ENCODE assay signal across 1 cellular context in the genomic region with DNA sequence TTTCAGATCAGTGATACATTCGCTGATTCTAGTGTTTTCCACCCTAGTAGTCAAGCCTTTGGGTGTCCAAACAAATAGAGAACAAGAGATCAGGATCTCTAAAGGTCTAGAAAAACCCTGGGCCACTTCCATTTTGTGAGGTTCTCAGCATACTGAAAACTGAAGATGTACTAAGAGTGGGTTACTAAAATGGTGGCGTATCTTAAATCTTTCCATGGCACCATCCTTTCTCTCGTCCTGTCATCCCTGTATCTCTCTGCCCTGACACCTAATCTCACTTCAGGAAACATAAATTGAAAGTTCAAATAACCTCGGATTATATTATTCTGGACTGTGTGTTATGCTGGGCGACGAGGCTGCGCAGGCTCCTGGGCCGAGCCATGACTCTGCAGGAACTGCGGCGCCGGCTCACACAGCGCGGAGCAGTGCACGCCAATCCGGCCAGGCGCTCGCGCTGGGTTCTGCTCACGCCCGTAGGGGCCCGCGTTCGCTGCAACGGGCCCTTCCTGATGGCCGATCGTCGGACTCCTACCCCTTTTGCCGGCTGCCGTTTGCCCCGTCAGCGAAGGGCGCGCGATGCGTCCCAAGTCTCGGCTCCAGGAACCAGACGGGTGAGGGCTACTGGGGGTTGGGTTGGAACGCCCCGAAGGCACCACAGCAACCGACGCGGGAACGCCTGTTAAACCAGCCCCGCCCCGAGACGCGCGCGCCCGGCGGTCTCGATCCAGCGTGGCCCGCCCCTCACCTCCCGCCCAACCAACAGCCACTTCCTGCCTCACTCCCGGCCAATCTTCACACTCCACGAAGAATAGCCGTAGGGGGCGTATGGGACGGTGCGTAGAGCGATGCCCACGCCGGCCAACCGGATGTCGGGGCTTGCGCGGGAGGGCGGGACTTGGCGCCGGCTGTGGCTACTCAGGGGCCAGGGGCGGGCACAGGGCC.
TF ChIP-seq lines count a peak whose summit lies in the region.

No MANE protein-coding gene starts in this region.

TF ChIP-seq in HepG2, 621 proteins besides CTCF, POLR2A, EP300 and RAD21 (continued from another document and continues in another):
- TF ChIP-seq, protein P1, sequence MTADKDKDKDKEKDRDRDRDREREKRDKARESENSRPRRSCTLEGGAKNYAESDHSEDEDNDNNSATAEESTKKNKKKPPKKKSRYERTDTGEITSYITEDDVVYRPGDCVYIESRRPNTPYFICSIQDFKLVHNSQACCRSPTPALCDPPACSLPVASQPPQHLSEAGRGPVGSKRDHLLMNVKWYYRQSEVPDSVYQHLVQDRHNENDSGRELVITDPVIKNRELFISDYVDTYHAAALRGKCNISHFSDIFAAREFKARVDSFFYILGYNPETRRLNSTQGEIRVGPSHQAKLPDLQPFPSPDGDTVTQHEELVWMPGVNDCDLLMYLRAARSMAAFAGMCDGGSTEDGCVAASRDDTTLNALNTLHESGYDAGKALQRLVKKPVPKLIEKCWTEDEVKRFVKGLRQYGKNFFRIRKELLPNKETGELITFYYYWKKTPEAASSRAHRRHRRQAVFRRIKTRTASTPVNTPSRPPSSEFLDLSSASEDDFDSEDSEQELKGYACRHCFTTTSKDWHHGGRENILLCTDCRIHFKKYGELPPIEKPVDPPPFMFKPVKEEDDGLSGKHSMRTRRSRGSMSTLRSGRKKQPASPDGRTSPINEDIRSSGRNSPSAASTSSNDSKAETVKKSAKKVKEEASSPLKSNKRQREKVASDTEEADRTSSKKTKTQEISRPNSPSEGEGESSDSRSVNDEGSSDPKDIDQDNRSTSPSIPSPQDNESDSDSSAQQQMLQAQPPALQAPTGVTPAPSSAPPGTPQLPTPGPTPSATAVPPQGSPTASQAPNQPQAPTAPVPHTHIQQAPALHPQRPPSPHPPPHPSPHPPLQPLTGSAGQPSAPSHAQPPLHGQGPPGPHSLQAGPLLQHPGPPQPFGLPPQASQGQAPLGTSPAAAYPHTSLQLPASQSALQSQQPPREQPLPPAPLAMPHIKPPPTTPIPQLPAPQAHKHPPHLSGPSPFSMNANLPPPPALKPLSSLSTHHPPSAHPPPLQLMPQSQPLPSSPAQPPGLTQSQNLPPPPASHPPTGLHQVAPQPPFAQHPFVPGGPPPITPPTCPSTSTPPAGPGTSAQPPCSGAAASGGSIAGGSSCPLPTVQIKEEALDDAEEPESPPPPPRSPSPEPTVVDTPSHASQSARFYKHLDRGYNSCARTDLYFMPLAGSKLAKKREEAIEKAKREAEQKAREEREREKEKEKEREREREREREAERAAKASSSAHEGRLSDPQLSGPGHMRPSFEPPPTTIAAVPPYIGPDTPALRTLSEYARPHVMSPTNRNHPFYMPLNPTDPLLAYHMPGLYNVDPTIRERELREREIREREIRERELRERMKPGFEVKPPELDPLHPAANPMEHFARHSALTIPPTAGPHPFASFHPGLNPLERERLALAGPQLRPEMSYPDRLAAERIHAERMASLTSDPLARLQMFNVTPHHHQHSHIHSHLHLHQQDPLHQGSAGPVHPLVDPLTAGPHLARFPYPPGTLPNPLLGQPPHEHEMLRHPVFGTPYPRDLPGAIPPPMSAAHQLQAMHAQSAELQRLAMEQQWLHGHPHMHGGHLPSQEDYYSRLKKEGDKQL (CRISPR knock-in tag; IDR thresholded peaks at IDR 0.05; ENCODE audit: low read depth) = no peak; the same call in none of the 2 replicates
- TF ChIP-seq, protein P2, sequence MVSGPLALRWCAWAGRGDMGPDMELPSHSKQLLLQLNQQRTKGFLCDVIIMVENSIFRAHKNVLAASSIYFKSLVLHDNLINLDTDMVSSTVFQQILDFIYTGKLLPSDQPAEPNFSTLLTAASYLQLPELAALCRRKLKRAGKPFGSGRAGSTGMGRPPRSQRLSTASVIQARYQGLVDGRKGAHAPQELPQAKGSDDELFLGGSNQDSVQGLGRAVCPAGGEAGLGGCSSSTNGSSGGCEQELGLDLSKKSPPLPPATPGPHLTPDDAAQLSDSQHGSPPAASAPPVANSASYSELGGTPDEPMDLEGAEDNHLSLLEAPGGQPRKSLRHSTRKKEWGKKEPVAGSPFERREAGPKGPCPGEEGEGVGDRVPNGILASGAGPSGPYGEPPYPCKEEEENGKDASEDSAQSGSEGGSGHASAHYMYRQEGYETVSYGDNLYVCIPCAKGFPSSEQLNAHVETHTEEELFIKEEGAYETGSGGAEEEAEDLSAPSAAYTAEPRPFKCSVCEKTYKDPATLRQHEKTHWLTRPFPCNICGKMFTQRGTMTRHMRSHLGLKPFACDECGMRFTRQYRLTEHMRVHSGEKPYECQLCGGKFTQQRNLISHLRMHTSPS (CRISPR knock-in tag; IDR thresholded peaks at IDR 0.05; ENCODE audit: low read depth) = no peak
- TF ChIP-seq, protein P3, sequence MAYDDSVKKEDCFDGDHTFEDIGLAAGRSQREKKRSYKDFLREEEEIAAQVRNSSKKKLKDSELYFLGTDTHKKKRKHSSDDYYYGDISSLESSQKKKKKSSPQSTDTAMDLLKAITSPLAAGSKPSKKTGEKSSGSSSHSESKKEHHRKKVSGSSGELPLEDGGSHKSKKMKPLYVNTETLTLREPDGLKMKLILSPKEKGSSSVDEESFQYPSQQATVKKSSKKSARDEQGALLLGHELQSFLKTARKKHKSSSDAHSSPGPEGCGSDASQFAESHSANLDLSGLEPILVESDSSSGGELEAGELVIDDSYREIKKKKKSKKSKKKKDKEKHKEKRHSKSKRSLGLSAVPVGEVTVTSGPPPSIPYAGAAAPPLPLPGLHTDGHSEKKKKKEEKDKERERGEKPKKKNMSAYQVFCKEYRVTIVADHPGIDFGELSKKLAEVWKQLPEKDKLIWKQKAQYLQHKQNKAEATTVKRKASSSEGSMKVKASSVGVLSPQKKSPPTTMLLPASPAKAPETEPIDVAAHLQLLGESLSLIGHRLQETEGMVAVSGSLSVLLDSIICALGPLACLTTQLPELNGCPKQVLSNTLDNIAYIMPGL (CRISPR knock-in tag; IDR thresholded peaks at IDR 0.05; ENCODE audit: borderline replicate concordance in 1 of 2, low read depth in 1 of 2) = peak in 1 of 2 experiments; percentile 78; a peak in 3 of 4 replicates
- no peak for TF ChIP-seq PHB2 (IDR thresholded peaks at IDR 0.05; ENCODE audit: partially characterized antibody)
- no peak for TF ChIP-seq HHEX (CRISPR knock-in tag; IDR thresholded peaks at IDR 0.05)
- peak; percentile 89; the same call in 1 of the 2 replicates for TF ChIP-seq ZSCAN20 (CRISPR knock-in tag; IDR thresholded peaks at IDR 0.05; ENCODE audit: borderline replicate concordance)
- no peak for TF ChIP-seq ZFP41 (CRISPR knock-in tag; IDR thresholded peaks at IDR 0.05; ENCODE audit: borderline replicate concordance)
- TF ChIP-seq SRSF1 (optimal IDR thresholded peaks at IDR 0.05; ENCODE audit: low read depth, low read length) = peak; percentile 80
- TF ChIP-seq SYNCRIP (IDR thresholded peaks at IDR 0.05; ENCODE audit: insufficient read depth, low read depth, low read length) = no peak
- TF ChIP-seq MED1 (CRISPR knock-in tag; IDR thresholded peaks at IDR 0.05) = peak; percentile 52
- TF ChIP-seq SMAD3 (CRISPR knock-in tag; IDR thresholded peaks at IDR 0.05) = no peak; the same call in 1 of the 2 replicates
- no peak for TF ChIP-seq ARID2 (CRISPR knock-in tag; IDR thresholded peaks at IDR 0.05; ENCODE audit: borderline replicate concordance)
- TF ChIP-seq, protein P4, sequence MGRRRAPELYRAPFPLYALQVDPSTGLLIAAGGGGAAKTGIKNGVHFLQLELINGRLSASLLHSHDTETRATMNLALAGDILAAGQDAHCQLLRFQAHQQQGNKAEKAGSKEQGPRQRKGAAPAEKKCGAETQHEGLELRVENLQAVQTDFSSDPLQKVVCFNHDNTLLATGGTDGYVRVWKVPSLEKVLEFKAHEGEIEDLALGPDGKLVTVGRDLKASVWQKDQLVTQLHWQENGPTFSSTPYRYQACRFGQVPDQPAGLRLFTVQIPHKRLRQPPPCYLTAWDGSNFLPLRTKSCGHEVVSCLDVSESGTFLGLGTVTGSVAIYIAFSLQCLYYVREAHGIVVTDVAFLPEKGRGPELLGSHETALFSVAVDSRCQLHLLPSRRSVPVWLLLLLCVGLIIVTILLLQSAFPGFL (CRISPR knock-in tag; IDR thresholded peaks at IDR 0.05) = no peak
- peak; percentile 52; the same call in 1 of the 2 replicates for TF ChIP-seq PCBP1 (IDR thresholded peaks at IDR 0.05; ENCODE audit: borderline replicate concordance, low read depth, low read length)
- TF ChIP-seq ZNF496 (CRISPR knock-in tag; IDR thresholded peaks at IDR 0.05; ENCODE audit: insufficient replicate concordance) = no peak
- TF ChIP-seq MEF2D (CRISPR knock-in tag; IDR thresholded peaks at IDR 0.05) = peak; percentile 71; the same call in 1 of the 2 replicates
- TF ChIP-seq SIX1 (CRISPR knock-in tag; IDR thresholded peaks at IDR 0.05; ENCODE audit: borderline replicate concordance) = no peak
- TF ChIP-seq BORCS8-MEF2B (CRISPR knock-in tag; IDR thresholded peaks at IDR 0.05) = no peak
- no peak; the same call in 1 of the 2 replicates for TF ChIP-seq FOXM1 (CRISPR knock-in tag; IDR thresholded peaks at IDR 0.05)
- TF ChIP-seq ZNF672 (CRISPR knock-in tag; IDR thresholded peaks at IDR 0.05) = no peak
- TF ChIP-seq NFATC3 (CRISPR knock-in tag; IDR thresholded peaks at IDR 0.05) = no peak
- 0 out of 2 replicates have a peak, but pooled peaks have one; percentile 55 for TF ChIP-seq ZNF773 (CRISPR knock-in tag; IDR thresholded peaks at IDR 0.05; ENCODE audit: borderline replicate concordance)
- 0 out of 2 replicates have a peak, but pooled peaks have one; percentile 39 for TF ChIP-seq ZSCAN29 (CRISPR knock-in tag; conservative IDR thresholded peaks at IDR 0.05)
- TF ChIP-seq ELF3 (CRISPR knock-in tag; IDR thresholded peaks at IDR 0.05) = peak; percentile 40; the same call in 1 of the 2 replicates
- TF ChIP-seq, protein P5, sequence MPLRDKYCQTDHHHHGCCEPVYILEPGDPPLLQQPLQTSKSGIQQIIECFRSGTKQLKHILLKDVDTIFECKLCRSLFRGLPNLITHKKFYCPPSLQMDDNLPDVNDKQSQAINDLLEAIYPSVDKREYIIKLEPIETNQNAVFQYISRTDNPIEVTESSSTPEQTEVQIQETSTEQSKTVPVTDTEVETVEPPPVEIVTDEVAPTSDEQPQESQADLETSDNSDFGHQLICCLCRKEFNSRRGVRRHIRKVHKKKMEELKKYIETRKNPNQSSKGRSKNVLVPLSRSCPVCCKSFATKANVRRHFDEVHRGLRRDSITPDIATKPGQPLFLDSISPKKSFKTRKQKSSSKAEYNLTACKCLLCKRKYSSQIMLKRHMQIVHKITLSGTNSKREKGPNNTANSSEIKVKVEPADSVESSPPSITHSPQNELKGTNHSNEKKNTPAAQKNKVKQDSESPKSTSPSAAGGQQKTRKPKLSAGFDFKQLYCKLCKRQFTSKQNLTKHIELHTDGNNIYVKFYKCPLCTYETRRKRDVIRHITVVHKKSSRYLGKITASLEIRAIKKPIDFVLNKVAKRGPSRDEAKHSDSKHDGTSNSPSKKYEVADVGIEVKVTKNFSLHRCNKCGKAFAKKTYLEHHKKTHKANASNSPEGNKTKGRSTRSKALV (CRISPR knock-in tag; IDR thresholded peaks at IDR 0.05) = peak; percentile 93
- TF ChIP-seq MXI1 (IDR thresholded peaks at IDR 0.05; ENCODE audit: borderline replicate concordance, low read depth, low read length) = peak; percentile 72; the same call in 1 of the 3 replicates
- TF ChIP-seq TBP (CRISPR knock-in tag; IDR thresholded peaks at IDR 0.05) = no peak
- no peak for TF ChIP-seq HMGA1 (CRISPR knock-in tag; conservative IDR thresholded peaks at IDR 0.05)
- no peak; the same call in 1 of the 2 replicates for TF ChIP-seq SAFB2 (CRISPR knock-in tag; IDR thresholded peaks at IDR 0.05; ENCODE audit: borderline replicate concordance, low read depth)
- no peak for TF ChIP-seq ZNF724P (CRISPR knock-in tag; IDR thresholded peaks at IDR 0.05; ENCODE audit: borderline replicate concordance)
- TF ChIP-seq RAD51 (IDR thresholded peaks at IDR 0.05; ENCODE audit: borderline replicate concordance) = no peak
- TF ChIP-seq ZNF563 (CRISPR knock-in tag; IDR thresholded peaks at IDR 0.05) = no peak
- no peak for TF ChIP-seq ZNF225 (CRISPR knock-in tag; IDR thresholded peaks at IDR 0.05)
- TF ChIP-seq KLF15 (CRISPR knock-in tag; IDR thresholded peaks at IDR 0.05; ENCODE audit: borderline replicate concordance) = no peak
- no peak for TF ChIP-seq SRF (IDR thresholded peaks at IDR 0.05; ENCODE audit: low read depth, low read length)
- TF ChIP-seq, protein P6, sequence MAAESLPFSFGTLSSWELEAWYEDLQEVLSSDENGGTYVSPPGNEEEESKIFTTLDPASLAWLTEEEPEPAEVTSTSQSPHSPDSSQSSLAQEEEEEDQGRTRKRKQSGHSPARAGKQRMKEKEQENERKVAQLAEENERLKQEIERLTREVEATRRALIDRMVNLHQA (CRISPR knock-in tag; IDR thresholded peaks at IDR 0.05) = no peak
- TF ChIP-seq ZNF205 (CRISPR knock-in tag; IDR thresholded peaks at IDR 0.05) = peak; percentile 53; the same call in 1 of the 2 replicates
- TF ChIP-seq, protein P7, sequence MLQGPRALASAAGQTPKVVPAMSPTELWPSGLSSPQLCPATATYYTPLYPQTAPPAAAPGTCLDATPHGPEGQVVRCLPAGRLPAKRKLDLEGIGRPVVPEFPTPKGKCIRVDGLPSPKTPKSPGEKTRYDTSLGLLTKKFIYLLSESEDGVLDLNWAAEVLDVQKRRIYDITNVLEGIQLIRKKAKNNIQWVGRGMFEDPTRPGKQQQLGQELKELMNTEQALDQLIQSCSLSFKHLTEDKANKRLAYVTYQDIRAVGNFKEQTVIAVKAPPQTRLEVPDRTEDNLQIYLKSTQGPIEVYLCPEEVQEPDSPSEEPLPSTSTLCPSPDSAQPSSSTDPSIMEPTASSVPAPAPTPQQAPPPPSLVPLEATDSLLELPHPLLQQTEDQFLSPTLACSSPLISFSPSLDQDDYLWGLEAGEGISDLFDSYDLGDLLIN (CRISPR knock-in tag; IDR thresholded peaks at IDR 0.05; ENCODE audit: borderline replicate concordance) = no peak
- TF ChIP-seq, protein P8, sequence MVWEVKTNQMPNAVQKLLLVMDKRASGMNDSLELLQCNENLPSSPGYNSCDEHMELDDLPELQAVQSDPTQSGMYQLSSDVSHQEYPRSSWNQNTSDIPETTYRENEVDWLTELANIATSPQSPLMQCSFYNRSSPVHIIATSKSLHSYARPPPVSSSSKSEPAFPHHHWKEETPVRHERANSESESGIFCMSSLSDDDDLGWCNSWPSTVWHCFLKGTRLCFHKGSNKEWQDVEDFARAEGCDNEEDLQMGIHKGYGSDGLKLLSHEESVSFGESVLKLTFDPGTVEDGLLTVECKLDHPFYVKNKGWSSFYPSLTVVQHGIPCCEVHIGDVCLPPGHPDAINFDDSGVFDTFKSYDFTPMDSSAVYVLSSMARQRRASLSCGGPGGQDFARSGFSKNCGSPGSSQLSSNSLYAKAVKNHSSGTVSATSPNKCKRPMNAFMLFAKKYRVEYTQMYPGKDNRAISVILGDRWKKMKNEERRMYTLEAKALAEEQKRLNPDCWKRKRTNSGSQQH (CRISPR knock-in tag; IDR thresholded peaks at IDR 0.05; ENCODE audit: low read depth) = no peak
- TF ChIP-seq GTF2F1 (IDR thresholded peaks at IDR 0.05; ENCODE audit: low read length) = no peak
- TF ChIP-seq ZFP90 (CRISPR knock-in tag; IDR thresholded peaks at IDR 0.05; ENCODE audit: borderline replicate concordance) = peak; percentile 37; the same call in 1 of the 2 replicates
- peak; percentile 9; the same call in 1 of the 2 replicates for TF ChIP-seq EED (CRISPR knock-in tag; IDR thresholded peaks at IDR 0.05)
- TF ChIP-seq ZNF263 (CRISPR knock-in tag; IDR thresholded peaks at IDR 0.05) = no peak; the same call in 1 of the 2 replicates
- TF ChIP-seq ZNF138 (CRISPR knock-in tag; IDR thresholded peaks at IDR 0.05; ENCODE audit: low read depth) = 0 out of 2 replicates have a peak, but pooled peaks have one; percentile 82
- TF ChIP-seq KLF16 (CRISPR knock-in tag; IDR thresholded peaks at IDR 0.05) = no peak
- TF ChIP-seq HDAC6 (IDR thresholded peaks at IDR 0.05; ENCODE audit: low read depth, low read length) = no peak
- no peak for TF ChIP-seq ZNF431 (CRISPR knock-in tag; IDR thresholded peaks at IDR 0.05; ENCODE audit: borderline replicate concordance, low read depth)
- TF ChIP-seq ZBTB1 (CRISPR knock-in tag; IDR thresholded peaks at IDR 0.05; ENCODE audit: borderline replicate concordance) = no peak
- TF ChIP-seq NCOR1 (IDR thresholded peaks at IDR 0.05; ENCODE audit: borderline replicate concordance, low read length) = no peak; the same call in 1 of the 2 replicates
